ENCODE assay signal across 1 cellular context in the genomic region with DNA sequence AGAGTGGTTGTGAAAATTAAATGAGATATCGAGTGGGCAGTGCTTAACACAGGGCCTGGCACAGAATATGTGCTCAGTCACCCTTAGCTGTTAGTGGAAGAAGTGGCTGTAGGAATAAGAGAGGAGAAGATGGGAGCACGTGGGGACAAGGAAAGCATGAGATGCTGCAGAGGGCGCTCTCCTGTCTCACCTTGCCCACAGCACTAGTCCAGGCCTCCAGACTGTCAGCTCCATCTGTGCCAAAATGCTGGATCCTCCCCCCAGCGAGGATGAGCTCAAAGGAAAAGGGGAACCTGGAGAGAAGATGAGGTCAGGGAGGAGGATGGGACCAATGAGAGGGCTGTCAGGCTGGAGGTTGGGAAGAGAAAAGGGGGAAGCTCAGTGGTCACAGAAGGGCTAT.
TF ChIP-seq lines count a peak whose summit lies in the region.

No MANE protein-coding gene starts in this region.

TF ChIP-seq in K562, 482 proteins besides CTCF, POLR2A, EP300 and RAD21 (continued from another document and continues in another):
- TF ChIP-seq, protein P1, sequence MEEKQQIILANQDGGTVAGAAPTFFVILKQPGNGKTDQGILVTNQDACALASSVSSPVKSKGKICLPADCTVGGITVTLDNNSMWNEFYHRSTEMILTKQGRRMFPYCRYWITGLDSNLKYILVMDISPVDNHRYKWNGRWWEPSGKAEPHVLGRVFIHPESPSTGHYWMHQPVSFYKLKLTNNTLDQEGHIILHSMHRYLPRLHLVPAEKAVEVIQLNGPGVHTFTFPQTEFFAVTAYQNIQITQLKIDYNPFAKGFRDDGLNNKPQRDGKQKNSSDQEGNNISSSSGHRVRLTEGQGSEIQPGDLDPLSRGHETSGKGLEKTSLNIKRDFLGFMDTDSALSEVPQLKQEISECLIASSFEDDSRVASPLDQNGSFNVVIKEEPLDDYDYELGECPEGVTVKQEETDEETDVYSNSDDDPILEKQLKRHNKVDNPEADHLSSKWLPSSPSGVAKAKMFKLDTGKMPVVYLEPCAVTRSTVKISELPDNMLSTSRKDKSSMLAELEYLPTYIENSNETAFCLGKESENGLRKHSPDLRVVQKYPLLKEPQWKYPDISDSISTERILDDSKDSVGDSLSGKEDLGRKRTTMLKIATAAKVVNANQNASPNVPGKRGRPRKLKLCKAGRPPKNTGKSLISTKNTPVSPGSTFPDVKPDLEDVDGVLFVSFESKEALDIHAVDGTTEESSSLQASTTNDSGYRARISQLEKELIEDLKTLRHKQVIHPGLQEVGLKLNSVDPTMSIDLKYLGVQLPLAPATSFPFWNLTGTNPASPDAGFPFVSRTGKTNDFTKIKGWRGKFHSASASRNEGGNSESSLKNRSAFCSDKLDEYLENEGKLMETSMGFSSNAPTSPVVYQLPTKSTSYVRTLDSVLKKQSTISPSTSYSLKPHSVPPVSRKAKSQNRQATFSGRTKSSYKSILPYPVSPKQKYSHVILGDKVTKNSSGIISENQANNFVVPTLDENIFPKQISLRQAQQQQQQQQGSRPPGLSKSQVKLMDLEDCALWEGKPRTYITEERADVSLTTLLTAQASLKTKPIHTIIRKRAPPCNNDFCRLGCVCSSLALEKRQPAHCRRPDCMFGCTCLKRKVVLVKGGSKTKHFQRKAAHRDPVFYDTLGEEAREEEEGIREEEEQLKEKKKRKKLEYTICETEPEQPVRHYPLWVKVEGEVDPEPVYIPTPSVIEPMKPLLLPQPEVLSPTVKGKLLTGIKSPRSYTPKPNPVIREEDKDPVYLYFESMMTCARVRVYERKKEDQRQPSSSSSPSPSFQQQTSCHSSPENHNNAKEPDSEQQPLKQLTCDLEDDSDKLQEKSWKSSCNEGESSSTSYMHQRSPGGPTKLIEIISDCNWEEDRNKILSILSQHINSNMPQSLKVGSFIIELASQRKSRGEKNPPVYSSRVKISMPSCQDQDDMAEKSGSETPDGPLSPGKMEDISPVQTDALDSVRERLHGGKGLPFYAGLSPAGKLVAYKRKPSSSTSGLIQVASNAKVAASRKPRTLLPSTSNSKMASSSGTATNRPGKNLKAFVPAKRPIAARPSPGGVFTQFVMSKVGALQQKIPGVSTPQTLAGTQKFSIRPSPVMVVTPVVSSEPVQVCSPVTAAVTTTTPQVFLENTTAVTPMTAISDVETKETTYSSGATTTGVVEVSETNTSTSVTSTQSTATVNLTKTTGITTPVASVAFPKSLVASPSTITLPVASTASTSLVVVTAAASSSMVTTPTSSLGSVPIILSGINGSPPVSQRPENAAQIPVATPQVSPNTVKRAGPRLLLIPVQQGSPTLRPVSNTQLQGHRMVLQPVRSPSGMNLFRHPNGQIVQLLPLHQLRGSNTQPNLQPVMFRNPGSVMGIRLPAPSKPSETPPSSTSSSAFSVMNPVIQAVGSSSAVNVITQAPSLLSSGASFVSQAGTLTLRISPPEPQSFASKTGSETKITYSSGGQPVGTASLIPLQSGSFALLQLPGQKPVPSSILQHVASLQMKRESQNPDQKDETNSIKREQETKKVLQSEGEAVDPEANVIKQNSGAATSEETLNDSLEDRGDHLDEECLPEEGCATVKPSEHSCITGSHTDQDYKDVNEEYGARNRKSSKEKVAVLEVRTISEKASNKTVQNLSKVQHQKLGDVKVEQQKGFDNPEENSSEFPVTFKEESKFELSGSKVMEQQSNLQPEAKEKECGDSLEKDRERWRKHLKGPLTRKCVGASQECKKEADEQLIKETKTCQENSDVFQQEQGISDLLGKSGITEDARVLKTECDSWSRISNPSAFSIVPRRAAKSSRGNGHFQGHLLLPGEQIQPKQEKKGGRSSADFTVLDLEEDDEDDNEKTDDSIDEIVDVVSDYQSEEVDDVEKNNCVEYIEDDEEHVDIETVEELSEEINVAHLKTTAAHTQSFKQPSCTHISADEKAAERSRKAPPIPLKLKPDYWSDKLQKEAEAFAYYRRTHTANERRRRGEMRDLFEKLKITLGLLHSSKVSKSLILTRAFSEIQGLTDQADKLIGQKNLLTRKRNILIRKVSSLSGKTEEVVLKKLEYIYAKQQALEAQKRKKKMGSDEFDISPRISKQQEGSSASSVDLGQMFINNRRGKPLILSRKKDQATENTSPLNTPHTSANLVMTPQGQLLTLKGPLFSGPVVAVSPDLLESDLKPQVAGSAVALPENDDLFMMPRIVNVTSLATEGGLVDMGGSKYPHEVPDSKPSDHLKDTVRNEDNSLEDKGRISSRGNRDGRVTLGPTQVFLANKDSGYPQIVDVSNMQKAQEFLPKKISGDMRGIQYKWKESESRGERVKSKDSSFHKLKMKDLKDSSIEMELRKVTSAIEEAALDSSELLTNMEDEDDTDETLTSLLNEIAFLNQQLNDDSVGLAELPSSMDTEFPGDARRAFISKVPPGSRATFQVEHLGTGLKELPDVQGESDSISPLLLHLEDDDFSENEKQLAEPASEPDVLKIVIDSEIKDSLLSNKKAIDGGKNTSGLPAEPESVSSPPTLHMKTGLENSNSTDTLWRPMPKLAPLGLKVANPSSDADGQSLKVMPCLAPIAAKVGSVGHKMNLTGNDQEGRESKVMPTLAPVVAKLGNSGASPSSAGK (IDR thresholded peaks at IDR 0.05) = peak; percentile 77
- TF ChIP-seq, protein P2, sequence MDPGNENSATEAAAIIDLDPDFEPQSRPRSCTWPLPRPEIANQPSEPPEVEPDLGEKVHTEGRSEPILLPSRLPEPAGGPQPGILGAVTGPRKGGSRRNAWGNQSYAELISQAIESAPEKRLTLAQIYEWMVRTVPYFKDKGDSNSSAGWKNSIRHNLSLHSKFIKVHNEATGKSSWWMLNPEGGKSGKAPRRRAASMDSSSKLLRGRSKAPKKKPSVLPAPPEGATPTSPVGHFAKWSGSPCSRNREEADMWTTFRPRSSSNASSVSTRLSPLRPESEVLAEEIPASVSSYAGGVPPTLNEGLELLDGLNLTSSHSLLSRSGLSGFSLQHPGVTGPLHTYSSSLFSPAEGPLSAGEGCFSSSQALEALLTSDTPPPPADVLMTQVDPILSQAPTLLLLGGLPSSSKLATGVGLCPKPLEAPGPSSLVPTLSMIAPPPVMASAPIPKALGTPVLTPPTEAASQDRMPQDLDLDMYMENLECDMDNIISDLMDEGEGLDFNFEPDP (CRISPR knock-in tag; IDR thresholded peaks at IDR 0.05) = no peak
- TF ChIP-seq SNRNP70 (optimal IDR thresholded peaks at IDR 0.05; ENCODE audit: low read depth, low read length) = no peak
- no peak for TF ChIP-seq ILK (tag; IDR thresholded peaks at IDR 0.05; ENCODE audit: borderline replicate concordance, low read depth)
- TF ChIP-seq, protein P3, sequence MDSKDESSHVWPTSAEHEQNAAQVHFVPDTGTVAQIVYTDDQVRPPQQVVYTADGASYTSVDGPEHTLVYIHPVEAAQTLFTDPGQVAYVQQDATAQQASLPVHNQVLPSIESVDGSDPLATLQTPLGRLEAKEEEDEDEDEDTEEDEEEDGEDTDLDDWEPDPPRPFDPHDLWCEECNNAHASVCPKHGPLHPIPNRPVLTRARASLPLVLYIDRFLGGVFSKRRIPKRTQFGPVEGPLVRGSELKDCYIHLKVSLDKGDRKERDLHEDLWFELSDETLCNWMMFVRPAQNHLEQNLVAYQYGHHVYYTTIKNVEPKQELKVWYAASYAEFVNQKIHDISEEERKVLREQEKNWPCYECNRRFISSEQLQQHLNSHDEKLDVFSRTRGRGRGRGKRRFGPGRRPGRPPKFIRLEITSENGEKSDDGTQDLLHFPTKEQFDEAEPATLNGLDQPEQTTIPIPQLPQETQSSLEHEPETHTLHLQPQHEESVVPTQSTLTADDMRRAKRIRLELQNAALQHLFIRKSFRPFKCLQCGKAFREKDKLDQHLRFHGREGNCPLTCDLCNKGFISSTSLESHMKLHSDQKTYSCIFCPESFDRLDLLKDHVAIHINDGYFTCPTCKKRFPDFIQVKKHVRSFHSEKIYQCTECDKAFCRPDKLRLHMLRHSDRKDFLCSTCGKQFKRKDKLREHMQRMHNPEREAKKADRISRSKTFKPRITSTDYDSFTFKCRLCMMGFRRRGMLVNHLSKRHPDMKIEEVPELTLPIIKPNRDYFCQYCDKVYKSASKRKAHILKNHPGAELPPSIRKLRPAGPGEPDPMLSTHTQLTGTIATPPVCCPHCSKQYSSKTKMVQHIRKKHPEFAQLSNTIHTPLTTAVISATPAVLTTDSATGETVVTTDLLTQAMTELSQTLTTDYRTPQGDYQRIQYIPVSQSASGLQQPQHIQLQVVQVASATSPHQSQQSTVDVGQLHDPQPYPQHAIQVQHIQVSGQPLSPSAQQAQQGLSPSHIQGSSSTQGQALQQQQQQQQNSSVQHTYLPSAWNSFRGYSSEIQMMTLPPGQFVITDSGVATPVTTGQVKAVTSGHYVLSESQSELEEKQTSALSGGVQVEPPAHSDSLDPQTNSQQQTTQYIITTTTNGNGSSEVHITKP (IDR thresholded peaks at IDR 0.05; ENCODE audit: partially characterized antibody) = peak; percentile 13
- no peak for TF ChIP-seq ZNF583 (CRISPR knock-in tag; IDR thresholded peaks at IDR 0.05)
- no peak for TF ChIP-seq ZFP36 (IDR thresholded peaks at IDR 0.05; ENCODE audit: low read depth, low read length, partially characterized antibody)
- TF ChIP-seq SPI1 (IDR thresholded peaks at IDR 0.05; ENCODE audit: borderline replicate concordance, low read depth, low read length) = 0 out of 2 replicates have a peak, but pooled peaks have one; percentile 18
- TF ChIP-seq TCF7 (IDR thresholded peaks at IDR 0.05; ENCODE audit: borderline replicate concordance) = no peak
- TF ChIP-seq MTA2 (IDR thresholded peaks at IDR 0.05; ENCODE audit: low read depth) = no peak
- TF ChIP-seq, protein P4, sequence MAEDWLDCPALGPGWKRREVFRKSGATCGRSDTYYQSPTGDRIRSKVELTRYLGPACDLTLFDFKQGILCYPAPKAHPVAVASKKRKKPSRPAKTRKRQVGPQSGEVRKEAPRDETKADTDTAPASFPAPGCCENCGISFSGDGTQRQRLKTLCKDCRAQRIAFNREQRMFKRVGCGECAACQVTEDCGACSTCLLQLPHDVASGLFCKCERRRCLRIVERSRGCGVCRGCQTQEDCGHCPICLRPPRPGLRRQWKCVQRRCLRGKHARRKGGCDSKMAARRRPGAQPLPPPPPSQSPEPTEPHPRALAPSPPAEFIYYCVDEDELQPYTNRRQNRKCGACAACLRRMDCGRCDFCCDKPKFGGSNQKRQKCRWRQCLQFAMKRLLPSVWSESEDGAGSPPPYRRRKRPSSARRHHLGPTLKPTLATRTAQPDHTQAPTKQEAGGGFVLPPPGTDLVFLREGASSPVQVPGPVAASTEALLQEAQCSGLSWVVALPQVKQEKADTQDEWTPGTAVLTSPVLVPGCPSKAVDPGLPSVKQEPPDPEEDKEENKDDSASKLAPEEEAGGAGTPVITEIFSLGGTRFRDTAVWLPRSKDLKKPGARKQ (CRISPR knock-in tag; IDR thresholded peaks at IDR 0.05) = no peak
- TF ChIP-seq, protein P5, sequence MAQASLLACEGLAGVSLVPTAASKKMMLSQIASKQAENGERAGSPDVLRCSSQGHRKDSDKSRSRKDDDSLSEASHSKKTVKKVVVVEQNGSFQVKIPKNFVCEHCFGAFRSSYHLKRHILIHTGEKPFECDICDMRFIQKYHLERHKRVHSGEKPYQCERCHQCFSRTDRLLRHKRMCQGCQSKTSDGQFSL (CRISPR knock-in tag; IDR thresholded peaks at IDR 0.05) = 0 out of 2 replicates have a peak, but pooled peaks have one; percentile 49
- TF ChIP-seq, protein P5 (tag; IDR thresholded peaks at IDR 0.05) = no peak
- TF ChIP-seq CBFA2T2 (conservative IDR thresholded peaks at IDR 0.05) = no peak
- peak; percentile 93 for TF ChIP-seq MYC (IDR thresholded peaks at IDR 0.05; ENCODE audit: low read depth, low read length)
- TF ChIP-seq MYC (CRISPR knock-in tag; IDR thresholded peaks at IDR 0.05; ENCODE audit: borderline replicate concordance, low read depth) = no peak
- TF ChIP-seq ATF1 (CRISPR knock-in tag; IDR thresholded peaks at IDR 0.05) = no peak
- TF ChIP-seq ATF1 (tag; IDR thresholded peaks at IDR 0.05) = no peak
- TF ChIP-seq, protein P6, sequence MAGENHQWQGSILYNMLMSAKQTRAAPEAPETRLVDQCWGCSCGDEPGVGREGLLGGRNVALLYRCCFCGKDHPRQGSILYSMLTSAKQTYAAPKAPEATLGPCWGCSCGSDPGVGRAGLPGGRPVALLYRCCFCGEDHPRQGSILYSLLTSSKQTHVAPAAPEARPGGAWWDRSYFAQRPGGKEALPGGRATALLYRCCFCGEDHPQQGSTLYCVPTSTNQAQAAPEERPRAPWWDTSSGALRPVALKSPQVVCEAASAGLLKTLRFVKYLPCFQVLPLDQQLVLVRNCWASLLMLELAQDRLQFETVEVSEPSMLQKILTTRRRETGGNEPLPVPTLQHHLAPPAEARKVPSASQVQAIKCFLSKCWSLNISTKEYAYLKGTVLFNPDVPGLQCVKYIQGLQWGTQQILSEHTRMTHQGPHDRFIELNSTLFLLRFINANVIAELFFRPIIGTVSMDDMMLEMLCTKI (IDR thresholded peaks at IDR 0.05; ENCODE audit: partially characterized antibody) = no peak
- no peak for TF ChIP-seq ZNF586 (CRISPR knock-in tag; conservative IDR thresholded peaks at IDR 0.05)
- no peak for TF ChIP-seq BCL6 (CRISPR knock-in tag; IDR thresholded peaks at IDR 0.05)
- peak; percentile 69 for TF ChIP-seq BHLHE40 (IDR thresholded peaks at IDR 0.05; ENCODE audit: low read length)
- TF ChIP-seq NFIX (CRISPR knock-in tag; IDR thresholded peaks at IDR 0.05; ENCODE audit: low read depth) = no peak
- TF ChIP-seq, protein P7, sequence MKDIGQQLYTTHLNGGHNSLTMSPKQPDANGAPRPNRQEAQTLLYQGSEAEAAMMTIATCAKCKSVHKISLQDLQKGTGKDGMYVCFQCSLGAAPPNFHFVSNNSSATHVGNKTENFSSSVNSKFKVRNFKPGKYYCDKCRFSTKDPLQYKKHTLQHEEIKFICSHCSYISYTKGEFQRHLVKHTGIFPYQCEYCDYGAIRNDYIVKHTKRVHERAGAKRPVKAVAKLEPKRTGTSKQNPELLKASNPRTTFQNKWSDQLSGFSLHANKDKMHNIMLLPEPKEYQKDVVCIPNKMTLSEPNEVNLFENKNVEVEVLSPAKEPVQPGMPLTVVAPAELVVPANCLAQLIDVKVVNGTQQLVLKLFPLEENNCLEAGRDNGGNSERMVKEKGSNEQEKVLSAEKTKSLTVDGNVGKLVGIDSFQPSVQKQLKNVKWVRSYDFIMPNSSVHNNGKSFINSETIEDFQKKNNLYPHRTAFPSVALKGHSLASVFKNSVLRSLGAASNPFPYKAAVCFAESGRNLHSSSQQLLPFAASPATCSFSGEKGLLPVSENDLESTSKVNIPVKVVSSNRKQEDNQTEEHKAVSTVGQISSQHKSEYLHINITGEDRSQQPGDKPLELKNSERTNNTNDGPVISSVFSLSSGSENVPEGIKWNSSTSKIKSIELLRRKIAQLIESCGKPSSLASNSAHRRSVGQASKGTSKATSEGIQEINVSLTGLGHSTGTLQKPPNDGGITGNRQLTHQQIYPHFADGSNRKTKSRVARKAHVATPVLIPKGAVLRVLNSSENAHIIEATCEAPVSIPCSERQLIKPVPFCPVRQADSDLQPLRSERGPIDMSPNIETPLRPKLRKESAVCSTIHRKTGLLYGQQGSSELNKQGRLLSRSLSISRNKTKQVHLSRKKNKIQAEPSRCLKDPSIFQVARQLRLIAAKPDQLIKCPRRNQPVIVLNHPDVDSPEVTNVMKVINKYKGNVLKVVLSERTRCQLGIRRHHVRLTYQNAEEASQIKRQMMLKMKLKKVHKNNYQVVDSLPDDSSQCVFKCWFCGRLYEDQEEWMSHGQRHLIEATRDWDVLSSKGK (CRISPR knock-in tag; IDR thresholded peaks at IDR 0.05) = no peak
- no peak for TF ChIP-seq ZFPM2 (CRISPR knock-in tag; IDR thresholded peaks at IDR 0.05)
